ENCODE assay signal across 8 cellular contexts in genomic region chr16:49281481-49281842, GRCh38. TPM values are rescaled to one million over a fixed set of nuclear protein-coding genes. Genes with fewer than 3 reads are reported as not detected.
DNase-seq lines count a peak whose midpoint lies in the region; ATAC-seq and TF ChIP-seq lines count a peak whose summit lies in the region.

TSS of gene CBLN1 (minus strand) at chr16:49281838. CDS start at chr16:49281465, 373 bp downstream.

- no peaks in the 10 kb centered on the region for H3K79me2 ChIP-seq in SK-N-SH (ENCODE audit: insufficient read depth)

- H3K27ac Mint-ChIP-seq in T-cell: peak within 1 kb of the TSS in 1 of 2 donors; percentile 27
- H3K27ac Mint-ChIP-seq in stimulated activated memory B cell treated with anti-CD40 and anti-IgM and Interleukin-4, amounts not matched to agents 10 μg/mL and 1 μg/mL and 100 μg/mL, for 72 hours: no peak within 1 kb of the TSS

- POLR2A ChIA-PET in SK-N-SH (lab: Yijun Ruan, JAX) (no interaction called here), T-cell (lab: Charles Lee) (no interaction called here)

- no peaks in the 10 kb centered on the region for H3K9me3 ChIP-seq in SK-N-SH

- H4K20me1 ChIP-seq in SK-N-SH (ENCODE audit: insufficient read depth): no peaks in the 10 kb centered on the region

- H3K9ac ChIP-seq in SK-N-SH: no peak within 1 kb of the TSS

- H3K27me3 Mint-ChIP-seq in T-cell: peaks cover 51 to 76% of the 10 kb centered on the region in 2 donors
- H3K27me3 Mint-ChIP-seq in stimulated activated memory B cell treated with anti-CD40 and anti-IgM and Interleukin-4, amounts not matched to agents 10 μg/mL and 1 μg/mL and 100 μg/mL, for 72 hours: peaks cover 90% of the 10 kb centered on the region

- CTCF ChIA-PET in SK-N-SH (lab: Yijun Ruan, JAX): no interaction called here
- CTCF ChIA-PET in T-cell (lab: Charles Lee): no interaction called here

- H3K4me2 ChIP-seq in SK-N-SH: peak within 1 kb of the TSS; percentile 73

- TF ChIP-seq RAD21 in SK-N-SH (IDR thresholded peaks at IDR 0.05; ENCODE audit: low read length): no peak

- no peaks in the 10 kb centered on the region for H3K36me3 Mint-ChIP-seq in T-cell
- H3K36me3 Mint-ChIP-seq in stimulated activated memory B cell treated with anti-CD40 and anti-IgM and Interleukin-4, amounts not matched to agents 10 μg/mL and 1 μg/mL and 100 μg/mL, for 72 hours: no peaks in the 10 kb centered on the region

- H3K4me3 ChIP-seq in SK-N-SH (ENCODE audit: low read depth in 2 of 2, low read length in 1 of 2): peak within 1 kb of the TSS; percentile 56 to 59
- H3K4me3 ChIP-seq in iPS-11a (ENCODE audit: low read depth, low read length): peak within 1 kb of the TSS; percentile 56

- H3F3A ChIP-seq in SK-N-SH (replicated peaks; ENCODE audit: insufficient read depth): no peaks in the 10 kb centered on the region

- ATAC-seq in SK-N-SH treated with all-trans-retinoic acid at 6 μM for 48 hours: no peak
- no peak for ATAC-seq in T-cell (replicated peaks in 1 of 4)
- ATAC-seq in stimulated activated memory B cell treated with anti-CD40 and anti-IgM and Interleukin-4, amounts not matched to agents 10 μg/mL and 1 μg/mL and 100 μg/mL, for 72 hours: no peak
- no peak for ATAC-seq in GM21367 (IDR thresholded peaks at IDR 0.05; ENCODE audit: unreplicated experiment)

- no peak for TF ChIP-seq CTCF in SK-N-SH (IDR thresholded peaks at IDR 0.05)

- H3K27me3 ChIP-seq in SK-N-SH (ENCODE audit: insufficient read depth): peaks cover 37% of the 10 kb centered on the region

- peaks cover 18 to 31% (median 21%) of the 10 kb centered on the region in 3 donors for H3K4me1 Mint-ChIP-seq in T-cell
- H3K4me1 Mint-ChIP-seq in stimulated activated memory B cell treated with anti-CD40 and anti-IgM and Interleukin-4, amounts not matched to agents 10 μg/mL and 1 μg/mL and 100 μg/mL, for 72 hours: peaks cover 5% of the 10 kb centered on the region

- peaks cover 0 to 12% of the 10 kb centered on the region in 2 experiments; a peak in 2 of 4 replicates for H3K4me1 ChIP-seq in SK-N-SH (ENCODE audit: control insufficient read depth in 1 of 2, insufficient read depth in 2 of 2, low read depth in 1 of 2, low read length in 1 of 2)

- WGBS in SK-N-SH (ENCODE audit: low lambda C conversion rate): 2% methylated on average over 20 of the region's 45 CpGs

- no peaks in the 10 kb centered on the region for H3K36me3 ChIP-seq in SK-N-SH (replicated peaks in 1 of 2; ENCODE audit: control insufficient read depth in 1 of 2, insufficient read depth in 2 of 2, low read length in 1 of 2)

- peak within 1 kb of the TSS; percentile 84 for H2AFZ ChIP-seq in SK-N-SH (ENCODE audit: low read depth)

- H3K9me3 Mint-ChIP-seq in T-cell: no peaks in the 10 kb centered on the region
- H3K9me3 Mint-ChIP-seq in stimulated activated memory B cell treated with anti-CD40 and anti-IgM and Interleukin-4, amounts not matched to agents 10 μg/mL and 1 μg/mL and 100 μg/mL, for 72 hours: peaks cover 2% of the 10 kb centered on the region

- TF ChIP-seq EP300 in SK-N-SH (IDR thresholded peaks at IDR 0.05; ENCODE audit: borderline replicate concordance in 1 of 2, low read depth in 1 of 2, low read length in 1 of 2): no peak

- peak within 1 kb of the TSS; percentile 49 to 81 (median 56) for H3K4me3 Mint-ChIP-seq in T-cell
- peak within 1 kb of the TSS; percentile 66 for H3K4me3 Mint-ChIP-seq in stimulated activated memory B cell treated with anti-CD40 and anti-IgM and Interleukin-4, amounts not matched to agents 10 μg/mL and 1 μg/mL and 100 μg/mL, for 72 hours

- DNase-seq in SK-N-SH (no peak), T-cell (no peak)
- DNase-seq in stimulated activated CD4-positive, alpha-beta T cell treated with anti-CD3 and anti-CD28 coated beads, Interleukin-4, amount 100 ng/mL, for 4 hours: no peak
- DNase-seq in stimulated activated CD4-positive, alpha-beta T cell treated with anti-CD3 and anti-CD28 coated beads, Interleukin-4, amount 100 ng/mL, for 24 hours: no peak

- no peaks in the 10 kb centered on the region for H3K9me2 ChIP-seq in SK-N-SH

- peak within 1 kb of the TSS in 1 of 2 experiments; percentile 71; a peak in 2 of 4 replicates for H3K27ac ChIP-seq in SK-N-SH (ENCODE audit: low read depth in 2 of 2, low read length in 1 of 2)

TF ChIP-seq in SK-N-SH, 30 proteins besides CTCF, POLR2A, EP300 and RAD21:
- no peak for TF ChIP-seq TEAD4 (IDR thresholded peaks at IDR 0.05; ENCODE audit: borderline replicate concordance, insufficient read depth)
- TF ChIP-seq GABPA (IDR thresholded peaks at IDR 0.05; ENCODE audit: low read depth): no peak
- TF ChIP-seq IRF3 (IDR thresholded peaks at IDR 0.05; ENCODE audit: low read depth, low read length): no peak
- no peak for TF ChIP-seq RCOR1 (IDR thresholded peaks at IDR 0.05; ENCODE audit: low read length)
- TF ChIP-seq FOXJ3 (CRISPR knock-in tag; IDR thresholded peaks at IDR 0.05): no peak
- no peak for TF ChIP-seq USF1 (IDR thresholded peaks at IDR 0.05; ENCODE audit: borderline replicate concordance, low read depth)
- no peak for TF ChIP-seq CHD2 (IDR thresholded peaks at IDR 0.05; ENCODE audit: low read length, partially characterized antibody)
- TF ChIP-seq RFX5 (IDR thresholded peaks at IDR 0.05; ENCODE audit: low read length): no peak

TF ChIP-seq in SK-N-SH treated with all-trans-retinoic acid at 6 μM for 48 hours, 23 proteins besides CTCF, POLR2A, EP300 and RAD21:
- TF ChIP-seq ZFP30 (CRISPR knock-in tag; IDR thresholded peaks at IDR 0.05): no peak
- no peak for TF ChIP-seq PATZ1 (CRISPR knock-in tag; IDR thresholded peaks at IDR 0.05; ENCODE audit: borderline replicate concordance)
- TF ChIP-seq RARB (CRISPR knock-in tag; IDR thresholded peaks at IDR 0.05): no peak
- TF ChIP-seq POU6F1 (CRISPR knock-in tag; IDR thresholded peaks at IDR 0.05; ENCODE audit: borderline replicate concordance, low read depth): no peak
- no peak for TF ChIP-seq ISL1 (CRISPR knock-in tag; IDR thresholded peaks at IDR 0.05)
- TF ChIP-seq CSDC2 (CRISPR knock-in tag; IDR thresholded peaks at IDR 0.05): no peak

RNA-seq across cellular contexts. Expression of gene CBLN1, which starts in this region (rescaled TPM):
- 0.16 TPM in 1 of 2 replicates, not detected in the other for polyA plus RNA-seq in SK-N-SH (2012; rRNA removed)
- polyA plus RNA-seq in SK-N-SH (2012; cell fraction: cytosol; rRNA removed): 0.09 and 0.15 TPM in 2 replicates
- polyA plus RNA-seq in SK-N-SH (2012; cell fraction: nucleus; rRNA removed): 0.01 TPM in 1 of 2 replicates, not detected in the other
- total RNA-seq in T-cell: not detected
